Comparison of ENCODE assay signal across 1 cellular context in the genomic region with DNA sequence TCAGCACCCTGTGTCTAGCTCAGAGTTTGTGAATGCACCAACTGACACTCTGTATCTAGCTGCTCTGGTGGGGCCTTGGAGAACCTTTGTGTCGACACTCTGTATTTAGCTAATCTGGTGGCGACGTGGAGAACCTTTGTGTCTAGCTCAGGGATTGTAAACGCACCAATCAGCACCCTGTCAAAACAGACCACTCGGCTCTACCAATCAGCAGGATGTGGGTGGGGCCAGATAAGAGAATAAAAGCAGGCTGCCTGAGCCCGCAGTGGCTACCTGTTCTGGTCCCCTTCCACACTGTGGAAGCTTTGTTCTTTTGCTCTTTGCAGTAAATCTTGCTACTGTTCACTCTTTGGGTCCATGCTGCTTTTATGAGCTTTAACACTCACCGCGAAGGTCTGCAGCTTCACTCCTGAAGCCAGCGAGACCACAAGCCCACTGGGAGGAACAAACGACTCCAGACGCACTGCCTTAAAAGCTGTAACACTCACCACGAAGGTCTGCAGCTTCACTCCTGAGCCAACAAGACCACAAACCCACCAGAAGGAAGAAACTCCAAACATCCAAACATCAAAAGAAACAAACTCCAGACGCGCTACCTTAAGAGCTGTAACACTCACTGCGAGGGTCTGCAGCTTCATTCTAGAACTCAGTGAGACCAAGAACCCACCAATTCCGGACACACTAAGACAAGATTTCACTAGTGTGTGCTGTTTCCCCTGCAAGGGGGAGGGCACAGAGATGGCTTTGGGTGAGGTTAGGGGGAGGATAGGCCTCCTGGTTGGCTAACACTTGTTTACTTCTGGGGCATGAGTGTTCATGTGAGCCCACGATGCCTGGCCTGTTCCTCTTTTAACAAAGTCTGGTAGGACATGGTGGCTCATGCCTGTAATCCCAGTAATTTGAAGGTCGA.
TF ChIP-seq lines count a peak whose summit lies in the region.
"Not testable (repeated sequence)": the region's sequence is repeated elsewhere in the genome, so short reads cannot be mapped to it uniquely, and the experiment has no call there.

A gene with protein sequence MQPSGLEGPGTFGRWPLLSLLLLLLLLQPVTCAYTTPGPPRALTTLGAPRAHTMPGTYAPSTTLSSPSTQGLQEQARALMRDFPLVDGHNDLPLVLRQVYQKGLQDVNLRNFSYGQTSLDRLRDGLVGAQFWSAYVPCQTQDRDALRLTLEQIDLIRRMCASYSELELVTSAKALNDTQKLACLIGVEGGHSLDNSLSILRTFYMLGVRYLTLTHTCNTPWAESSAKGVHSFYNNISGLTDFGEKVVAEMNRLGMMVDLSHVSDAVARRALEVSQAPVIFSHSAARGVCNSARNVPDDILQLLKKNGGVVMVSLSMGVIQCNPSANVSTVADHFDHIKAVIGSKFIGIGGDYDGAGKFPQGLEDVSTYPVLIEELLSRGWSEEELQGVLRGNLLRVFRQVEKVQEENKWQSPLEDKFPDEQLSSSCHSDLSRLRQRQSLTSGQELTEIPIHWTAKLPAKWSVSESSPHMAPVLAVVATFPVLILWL (minus strand): TSS at position 706 of the 910 bp plus-strand sequence. CDS start 6,272 bp downstream, outside the sequence.

TF ChIP-seq in HepG2, 621 proteins besides CTCF, POLR2A, EP300 and RAD21 (continued from another document and continues in another):
- TF ChIP-seq, protein P1, sequence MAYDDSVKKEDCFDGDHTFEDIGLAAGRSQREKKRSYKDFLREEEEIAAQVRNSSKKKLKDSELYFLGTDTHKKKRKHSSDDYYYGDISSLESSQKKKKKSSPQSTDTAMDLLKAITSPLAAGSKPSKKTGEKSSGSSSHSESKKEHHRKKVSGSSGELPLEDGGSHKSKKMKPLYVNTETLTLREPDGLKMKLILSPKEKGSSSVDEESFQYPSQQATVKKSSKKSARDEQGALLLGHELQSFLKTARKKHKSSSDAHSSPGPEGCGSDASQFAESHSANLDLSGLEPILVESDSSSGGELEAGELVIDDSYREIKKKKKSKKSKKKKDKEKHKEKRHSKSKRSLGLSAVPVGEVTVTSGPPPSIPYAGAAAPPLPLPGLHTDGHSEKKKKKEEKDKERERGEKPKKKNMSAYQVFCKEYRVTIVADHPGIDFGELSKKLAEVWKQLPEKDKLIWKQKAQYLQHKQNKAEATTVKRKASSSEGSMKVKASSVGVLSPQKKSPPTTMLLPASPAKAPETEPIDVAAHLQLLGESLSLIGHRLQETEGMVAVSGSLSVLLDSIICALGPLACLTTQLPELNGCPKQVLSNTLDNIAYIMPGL (CRISPR knock-in tag; IDR thresholded peaks at IDR 0.05; ENCODE audit: borderline replicate concordance in 1 of 2, low read depth in 1 of 2), result 0 out of 4 replicates have a peak, but pooled peaks of 1 of the 2 experiments have one; percentile 16
- peak; percentile 44; the same call in 1 of the 2 replicates for TF ChIP-seq POLR2G (IDR thresholded peaks at IDR 0.05; ENCODE audit: low read depth, low read length)
- peak; percentile 43; the same call in 1 of the 2 replicates for TF ChIP-seq MIER3 (CRISPR knock-in tag; IDR thresholded peaks at IDR 0.05; ENCODE audit: borderline replicate concordance)
- TF ChIP-seq ETV5 (CRISPR knock-in tag; IDR thresholded peaks at IDR 0.05; ENCODE audit: borderline replicate concordance), result 0 out of 2 replicates have a peak, but pooled peaks have one; percentile 17
- TF ChIP-seq, protein P2, sequence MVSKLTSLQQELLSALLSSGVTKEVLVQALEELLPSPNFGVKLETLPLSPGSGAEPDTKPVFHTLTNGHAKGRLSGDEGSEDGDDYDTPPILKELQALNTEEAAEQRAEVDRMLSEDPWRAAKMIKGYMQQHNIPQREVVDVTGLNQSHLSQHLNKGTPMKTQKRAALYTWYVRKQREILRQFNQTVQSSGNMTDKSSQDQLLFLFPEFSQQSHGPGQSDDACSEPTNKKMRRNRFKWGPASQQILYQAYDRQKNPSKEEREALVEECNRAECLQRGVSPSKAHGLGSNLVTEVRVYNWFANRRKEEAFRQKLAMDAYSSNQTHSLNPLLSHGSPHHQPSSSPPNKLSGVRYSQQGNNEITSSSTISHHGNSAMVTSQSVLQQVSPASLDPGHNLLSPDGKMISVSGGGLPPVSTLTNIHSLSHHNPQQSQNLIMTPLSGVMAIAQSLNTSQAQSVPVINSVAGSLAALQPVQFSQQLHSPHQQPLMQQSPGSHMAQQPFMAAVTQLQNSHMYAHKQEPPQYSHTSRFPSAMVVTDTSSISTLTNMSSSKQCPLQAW (CRISPR knock-in tag; IDR thresholded peaks at IDR 0.05), result peak; percentile 67; the same call in 1 of the 2 replicates
- TF ChIP-seq, protein P3, sequence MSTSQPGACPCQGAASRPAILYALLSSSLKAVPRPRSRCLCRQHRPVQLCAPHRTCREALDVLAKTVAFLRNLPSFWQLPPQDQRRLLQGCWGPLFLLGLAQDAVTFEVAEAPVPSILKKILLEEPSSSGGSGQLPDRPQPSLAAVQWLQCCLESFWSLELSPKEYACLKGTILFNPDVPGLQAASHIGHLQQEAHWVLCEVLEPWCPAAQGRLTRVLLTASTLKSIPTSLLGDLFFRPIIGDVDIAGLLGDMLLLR (CRISPR knock-in tag; IDR thresholded peaks at IDR 0.05), result 0 out of 2 replicates have a peak, but pooled peaks have one; percentile 33
- TF ChIP-seq BORCS8-MEF2B (CRISPR knock-in tag; IDR thresholded peaks at IDR 0.05), result peak; percentile 25; the same call in 1 of the 2 replicates
- TF ChIP-seq, protein P4, sequence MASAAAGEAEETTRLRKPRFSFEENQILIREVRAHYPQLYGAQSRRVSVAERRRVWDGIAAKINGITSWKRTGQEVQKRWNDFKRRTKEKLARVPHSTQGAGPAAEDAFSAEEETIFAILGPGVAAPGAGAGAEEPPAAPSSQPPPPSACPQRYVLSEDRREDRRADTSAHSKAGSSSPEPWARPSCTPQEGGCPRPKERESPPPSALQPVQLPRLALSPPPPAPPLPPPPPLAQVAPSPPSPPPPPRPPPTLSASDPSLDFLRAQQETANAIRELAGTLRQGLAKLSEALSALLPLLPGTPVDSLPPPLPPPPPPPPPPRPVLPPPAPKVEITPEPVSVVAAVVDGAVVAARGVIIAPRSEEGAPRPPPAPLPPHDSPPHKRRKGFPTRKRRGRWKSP (CRISPR knock-in tag; IDR thresholded peaks at IDR 0.05), result peak; percentile 18; the same call in 1 of the 2 replicates
- TF ChIP-seq GATA4 (IDR thresholded peaks at IDR 0.05; ENCODE audit: borderline replicate concordance, low read depth), result peak; percentile 32; the same call in 1 of the 2 replicates
- peak; percentile 35; the same call in 1 of the 2 replicates for TF ChIP-seq MIXL1 (CRISPR knock-in tag; IDR thresholded peaks at IDR 0.05)
- TF ChIP-seq, protein P5, sequence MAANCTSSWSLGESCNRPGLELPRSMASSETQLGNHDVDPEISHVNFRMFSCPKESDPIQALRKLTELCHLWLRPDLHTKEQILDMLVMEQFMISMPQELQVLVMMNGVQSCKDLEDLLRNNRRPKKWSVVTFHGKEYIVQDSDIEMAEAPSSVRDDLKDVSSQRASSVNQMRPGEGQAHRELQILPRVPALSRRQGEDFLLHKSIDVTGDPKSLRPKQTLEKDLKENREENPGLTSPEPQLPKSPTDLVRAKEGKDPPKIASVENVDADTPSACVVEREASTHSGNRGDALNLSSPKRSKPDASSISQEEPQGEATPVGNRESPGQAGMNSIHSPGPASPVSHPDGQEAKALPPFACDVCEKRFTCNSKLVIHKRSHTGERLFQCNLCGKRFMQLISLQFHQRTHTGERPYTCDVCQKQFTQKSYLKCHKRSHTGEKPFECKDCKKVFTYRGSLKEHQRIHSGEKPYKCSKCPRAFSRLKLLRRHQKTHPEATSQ (CRISPR knock-in tag; IDR thresholded peaks at IDR 0.05; ENCODE audit: borderline replicate concordance), result 0 out of 2 replicates have a peak, but pooled peaks have one; percentile 46
- TF ChIP-seq ERF (CRISPR knock-in tag; IDR thresholded peaks at IDR 0.05), result peak; percentile 15; the same call in 1 of the 2 replicates
- TF ChIP-seq, protein P6, sequence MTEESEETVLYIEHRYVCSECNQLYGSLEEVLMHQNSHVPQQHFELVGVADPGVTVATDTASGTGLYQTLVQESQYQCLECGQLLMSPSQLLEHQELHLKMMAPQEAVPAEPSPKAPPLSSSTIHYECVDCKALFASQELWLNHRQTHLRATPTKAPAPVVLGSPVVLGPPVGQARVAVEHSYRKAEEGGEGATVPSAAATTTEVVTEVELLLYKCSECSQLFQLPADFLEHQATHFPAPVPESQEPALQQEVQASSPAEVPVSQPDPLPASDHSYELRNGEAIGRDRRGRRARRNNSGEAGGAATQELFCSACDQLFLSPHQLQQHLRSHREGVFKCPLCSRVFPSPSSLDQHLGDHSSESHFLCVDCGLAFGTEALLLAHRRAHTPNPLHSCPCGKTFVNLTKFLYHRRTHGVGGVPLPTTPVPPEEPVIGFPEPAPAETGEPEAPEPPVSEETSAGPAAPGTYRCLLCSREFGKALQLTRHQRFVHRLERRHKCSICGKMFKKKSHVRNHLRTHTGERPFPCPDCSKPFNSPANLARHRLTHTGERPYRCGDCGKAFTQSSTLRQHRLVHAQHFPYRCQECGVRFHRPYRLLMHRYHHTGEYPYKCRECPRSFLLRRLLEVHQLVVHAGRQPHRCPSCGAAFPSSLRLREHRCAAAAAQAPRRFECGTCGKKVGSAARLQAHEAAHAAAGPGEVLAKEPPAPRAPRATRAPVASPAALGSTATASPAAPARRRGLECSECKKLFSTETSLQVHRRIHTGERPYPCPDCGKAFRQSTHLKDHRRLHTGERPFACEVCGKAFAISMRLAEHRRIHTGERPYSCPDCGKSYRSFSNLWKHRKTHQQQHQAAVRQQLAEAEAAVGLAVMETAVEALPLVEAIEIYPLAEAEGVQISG (CRISPR knock-in tag; IDR thresholded peaks at IDR 0.05), result peak; percentile 42; the same call in 1 of the 2 replicates
- TF ChIP-seq, protein P7, sequence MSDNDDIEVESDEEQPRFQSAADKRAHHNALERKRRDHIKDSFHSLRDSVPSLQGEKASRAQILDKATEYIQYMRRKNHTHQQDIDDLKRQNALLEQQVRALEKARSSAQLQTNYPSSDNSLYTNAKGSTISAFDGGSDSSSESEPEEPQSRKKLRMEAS (IDR thresholded peaks at IDR 0.05), result peak; percentile 32
- peak; percentile 38; the same call in 1 of the 2 replicates for TF ChIP-seq JUNB (CRISPR knock-in tag; IDR thresholded peaks at IDR 0.05; ENCODE audit: borderline replicate concordance)
- TF ChIP-seq, protein P8, sequence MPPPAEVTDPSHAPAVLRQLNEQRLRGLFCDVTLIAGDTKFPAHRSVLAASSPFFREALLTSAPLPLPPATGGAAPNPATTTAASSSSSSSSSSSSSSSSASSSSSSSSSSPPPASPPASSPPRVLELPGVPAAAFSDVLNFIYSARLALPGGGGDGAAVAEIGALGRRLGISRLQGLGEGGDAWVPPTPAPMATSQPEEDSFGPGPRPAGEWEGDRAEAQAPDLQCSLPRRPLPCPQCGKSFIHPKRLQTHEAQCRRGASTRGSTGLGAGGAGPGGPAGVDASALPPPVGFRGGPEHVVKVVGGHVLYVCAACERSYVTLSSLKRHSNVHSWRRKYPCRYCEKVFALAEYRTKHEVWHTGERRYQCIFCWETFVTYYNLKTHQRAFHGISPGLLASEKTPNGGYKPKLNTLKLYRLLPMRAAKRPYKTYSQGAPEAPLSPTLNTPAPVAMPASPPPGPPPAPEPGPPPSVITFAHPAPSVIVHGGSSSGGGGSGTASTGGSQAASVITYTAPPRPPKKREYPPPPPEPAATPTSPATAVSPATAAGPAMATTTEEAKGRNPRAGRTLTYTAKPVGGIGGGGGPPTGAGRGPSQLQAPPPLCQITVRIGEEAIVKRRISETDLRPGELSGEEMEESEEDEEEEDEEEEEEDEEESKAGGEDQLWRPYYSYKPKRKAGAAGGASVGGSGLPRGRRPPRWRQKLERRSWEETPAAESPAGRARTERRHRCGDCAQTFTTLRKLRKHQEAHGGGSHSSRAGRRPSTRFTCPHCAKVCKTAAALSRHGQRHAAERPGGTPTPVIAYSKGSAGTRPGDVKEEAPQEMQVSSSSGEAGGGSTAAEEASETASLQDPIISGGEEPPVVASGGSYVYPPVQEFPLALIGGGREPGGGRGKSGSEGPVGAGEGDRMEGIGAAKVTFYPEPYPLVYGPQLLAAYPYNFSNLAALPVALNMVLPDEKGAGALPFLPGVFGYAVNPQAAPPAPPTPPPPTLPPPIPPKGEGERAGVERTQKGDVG (CRISPR knock-in tag; IDR thresholded peaks at IDR 0.05; ENCODE audit: borderline replicate concordance), result peak; percentile 57; the same call in 1 of the 2 replicates
- TF ChIP-seq ZNF207 (IDR thresholded peaks at IDR 0.05; ENCODE audit: borderline replicate concordance), result 0 out of 2 replicates have a peak, but pooled peaks have one; percentile 15
- 0 out of 2 replicates have a peak, but pooled peaks have one; percentile 16 for TF ChIP-seq ZC3H13 (CRISPR knock-in tag; IDR thresholded peaks at IDR 0.05)
- TF ChIP-seq MEF2D (CRISPR knock-in tag; IDR thresholded peaks at IDR 0.05), result 0 out of 2 replicates have a peak, but pooled peaks have one; percentile 65
- TF ChIP-seq RAD51 (IDR thresholded peaks at IDR 0.05; ENCODE audit: borderline replicate concordance), result peak; percentile 7; the same call in 1 of the 2 replicates
- TF ChIP-seq TOPORS (CRISPR knock-in tag; IDR thresholded peaks at IDR 0.05), result 0 out of 2 replicates have a peak, but pooled peaks have one; percentile 77
- peak; percentile 37; the same call in 1 of the 2 replicates for TF ChIP-seq SNAPC2 (CRISPR knock-in tag; IDR thresholded peaks at IDR 0.05)
- 0 out of 2 replicates have a peak, but pooled peaks have one; percentile 28 for TF ChIP-seq REPIN1 (CRISPR knock-in tag; IDR thresholded peaks at IDR 0.05; ENCODE audit: borderline replicate concordance, low read depth)
- 0 out of 2 replicates have a peak, but pooled peaks have one; percentile 11 for TF ChIP-seq SP2 (CRISPR knock-in tag; IDR thresholded peaks at IDR 0.05)
- TF ChIP-seq SKI (IDR thresholded peaks at IDR 0.05; ENCODE audit: partially characterized antibody), result peak; percentile 54
- TF ChIP-seq TP53 (CRISPR knock-in tag; conservative IDR thresholded peaks at IDR 0.05), result 0 out of 2 replicates have a peak, but pooled peaks have one; percentile 52
- peak; percentile 60 for TF ChIP-seq FOXA3 (CRISPR knock-in tag; IDR thresholded peaks at IDR 0.05)
- TF ChIP-seq ZBTB38 (CRISPR knock-in tag; IDR thresholded peaks at IDR 0.05), result peak; percentile 76; the same call in 1 of the 2 replicates
- peak; percentile 67 for TF ChIP-seq TARDBP (CRISPR knock-in tag; IDR thresholded peaks at IDR 0.05)
- TF ChIP-seq SOX6, TCF12, SP1 (IDR thresholded peaks at IDR 0.05): not testable (repeated sequence)
- TF ChIP-seq SOX6 (CRISPR knock-in tag; IDR thresholded peaks at IDR 0.05), result peak; percentile 51
- TF ChIP-seq ZNF589 (CRISPR knock-in tag; conservative IDR thresholded peaks at IDR 0.05), result 0 out of 2 replicates have a peak, but pooled peaks have one; percentile 28
- 0 out of 2 replicates have a peak, but pooled peaks have one; percentile 39 for TF ChIP-seq SALL1 (CRISPR knock-in tag; IDR thresholded peaks at IDR 0.05)
- peak; percentile 25; the same call in 1 of the 2 replicates for TF ChIP-seq FOXK2 (IDR thresholded peaks at IDR 0.05)
- TF ChIP-seq TCF12 (CRISPR knock-in tag; IDR thresholded peaks at IDR 0.05), result 0 out of 2 replicates have a peak, but pooled peaks have one; percentile 55
- peak; percentile 72 for TF ChIP-seq POLR2AphosphoS5 (IDR thresholded peaks at IDR 0.05; ENCODE audit: low read depth, low read length)
- peak; percentile 47; the same call in 1 of the 2 replicates for TF ChIP-seq KAT8 (CRISPR knock-in tag; IDR thresholded peaks at IDR 0.05)
- TF ChIP-seq SP1 (CRISPR knock-in tag; IDR thresholded peaks at IDR 0.05), result peak; percentile 36; the same call in 1 of the 2 replicates
